In genomic region chr4:98540803-98541202, GRCh38 we compare ENCODE assay signal across 26 cellular contexts.
"Had no signal": no experiment of that assay in that cellular context is flagged by ENCODE, and none has a peak within 500 bp of the region (broad histone marks: within the 10 kb centered on the region; RNA-seq: fewer than 3 reads in every experiment).

No MANE protein-coding gene starts in this region.

- DNase-seq: colonic mucosa; effector CD8-positive, alpha-beta T cell; hypothalamus; immature natural killer cell; islet precursor cell; left ventricle myocardium superior; lower lobe of right lung; mucosa of descending colon; naive B cell; right lobe of liver; small intestine; stimulated activated CD4-positive, alpha-beta T cell treated with anti-CD3 and anti-CD28 coated beads, Interleukin-15, amount 100 ng/mL, for 24 hours; stimulated activated CD4-positive, alpha-beta T cell treated with anti-CD3 and anti-CD28 coated beads, Interleukin-2, amount 100 ng/mL, for 48 hours; stimulated activated CD8-positive, alpha-beta memory T cell treated with anti-CD3 and anti-CD28 coated beads, Interleukin-4, amount 100 ng/mL, for 48 hours; stimulated activated naive CD4-positive, alpha-beta T cell treated with Interleukin-2 at 50 U/mL for 16 hours; stomach; testis; tibial artery had no signal

- H3K36me3 ChIP-seq: colonic mucosa, lower lobe of right lung, right lobe of liver, stomach, tibial artery had no signal

- H3K27me3 ChIP-seq: colonic mucosa, right lobe of liver, stomach, testis, tibial artery had no signal

- H3K4me1 ChIP-seq: colonic mucosa, lower lobe of right lung, parathyroid adenoma, right lobe of liver, tibial artery had no signal

- H3K9me3 ChIP-seq: colonic mucosa, lower lobe of right lung, mucosa of descending colon, right lobe of liver, stomach, testis, tibial artery had no signal

- H3K27ac Mint-ChIP-seq: dendritic cell treated with granulocyte-macrophage colony-stimulating factor and Interleukin-4, amounts not matched to agents 40 ng/mL and 50 ng/mL, for 4 days; immature natural killer cell; memory B cell; natural killer cell treated with Interleukin-12 subunit alpha and Interleukin-12 subunit beta and Interleukin-15 and Interleukin-18, amount 100 ng/mL, for 72 hours; progenitor cell of endocrine pancreas; type B pancreatic cell had no signal

- H3K4me3 Mint-ChIP-seq: central memory CD8-positive, alpha-beta T cell; dendritic cell treated with granulocyte-macrophage colony-stimulating factor and Interleukin-4, amounts not matched to agents 40 ng/mL and 50 ng/mL, for 4 days; immature natural killer cell; memory B cell; natural killer cell treated with Interleukin-12 subunit alpha and Interleukin-12 subunit beta and Interleukin-15 and Interleukin-18, amount 100 ng/mL, for 72 hours; neural crest cell; type B pancreatic cell had no signal

- ATAC-seq: left ventricle myocardium superior; lower lobe of right lung; mucosa of descending colon; natural killer cell treated with Interleukin-12 subunit alpha and Interleukin-12 subunit beta and Interleukin-15 and Interleukin-18, amount 100 ng/mL, for 72 hours; right lobe of liver had no signal

- H3K27me3 Mint-ChIP-seq: central memory CD8-positive, alpha-beta T cell; dendritic cell treated with granulocyte-macrophage colony-stimulating factor and Interleukin-4, amounts not matched to agents 40 ng/mL and 50 ng/mL, for 4 days; memory B cell; naive B cell; natural killer cell treated with Interleukin-12 subunit alpha and Interleukin-12 subunit beta and Interleukin-15 and Interleukin-18, amount 100 ng/mL, for 72 hours; progenitor cell of endocrine pancreas; type B pancreatic cell had no signal

- H3K27ac ChIP-seq: colonic mucosa, lower lobe of right lung, parathyroid adenoma, right lobe of liver, stomach, testis, tibial artery had no signal

- H3K9me3 Mint-ChIP-seq: central memory CD8-positive, alpha-beta T cell; immature natural killer cell; memory B cell; naive B cell; natural killer cell treated with Interleukin-12 subunit alpha and Interleukin-12 subunit beta and Interleukin-15 and Interleukin-18, amount 100 ng/mL, for 72 hours had no signal

- H3K4me3 ChIP-seq: colonic mucosa, lower lobe of right lung, mucosa of descending colon, right lobe of liver, stomach, testis, tibial artery had no signal
